Comparison of ENCODE assay signal across 23 cellular contexts in genomic region chr9:33349743-33350142, GRCh38. TPM values are rescaled to one million over a fixed set of nuclear protein-coding genes. Genes with fewer than 3 reads are reported as not detected.
DNase-seq lines count a peak whose midpoint lies in the region; ATAC-seq, FAIRE-seq and TF ChIP-seq lines count a peak whose summit lies in the region.
"Had no signal": no experiment of that assay in that cellular context is flagged by ENCODE, and none has a peak within 500 bp of the region (broad histone marks: within the 10 kb centered on the region; RNA-seq: fewer than 3 reads in every experiment).

No MANE protein-coding gene starts in this region.

- H2AFZ ChIP-seq in ACC112 (ENCODE audit: low read length, unreplicated experiment) = no peak overlapping the region

- CTCF ChIA-PET in naive thymus-derived CD4-positive, alpha-beta T cell (lab: Charles Lee) = interaction anchor here (0.6 to 1.3 kb wide), 2 partner anchors 24 to 34 kb away, joined by 4 read pairs; no protein-coding TSS in a partner anchor

- intact Hi-C loops in naive thymus-derived CD4-positive, alpha-beta T cell (cut with micrococcal nuclease) = no loop called here
- intact Hi-C loops in CD14-positive monocyte (cut with micrococcal nuclease) = no loop called here

- peaks cover 5% of the 10 kb centered on the region for H3K4me1 Mint-ChIP-seq in T-helper 17 cell
- H3K4me1 Mint-ChIP-seq in activated naive CD8-positive, alpha-beta T cell treated with anti-CD3 and anti-CD28 coated beads, Interleukin-2, amount 50 U/mL, for 24 hours = peaks cover 3% of the 10 kb centered on the region
- peaks cover 0 to 7% (median 3%) of the 10 kb centered on the region in 7 donors for H3K4me1 Mint-ChIP-seq in naive thymus-derived CD4-positive, alpha-beta T cell
- peaks cover 4% of the 10 kb centered on the region for H3K4me1 Mint-ChIP-seq in CD14-positive monocyte
- H3K4me1 Mint-ChIP-seq: memory B cell had no signal

- H3K27me3 Mint-ChIP-seq in T-helper 17 cell (no peaks in the 10 kb centered on the region), CD14-positive monocyte (ENCODE audit: low read depth in 3 of 3) (no peaks in the 10 kb centered on the region)
- no peaks in the 10 kb centered on the region for H3K27me3 Mint-ChIP-seq in activated naive CD8-positive, alpha-beta T cell treated with anti-CD3 and anti-CD28 coated beads, Interleukin-2, amount 50 U/mL, for 24 hours
- H3K27me3 Mint-ChIP-seq in naive thymus-derived CD4-positive, alpha-beta T cell = no peaks in the 10 kb centered on the region
- H3K27me3 Mint-ChIP-seq: activated CD4-positive, alpha-beta T cell treated with anti-CD3 and anti-CD28 coated beads, Interleukin-2, amount 10 ng/mL, durations not matched to agents 7 days and 5 days; memory B cell; natural killer cell treated with Interleukin-12 subunit alpha and Interleukin-12 subunit beta and Interleukin-15 and Interleukin-18, amount 100 ng/mL, for 72 hours; progenitor cell of endocrine pancreas had no signal

- H3K9me3 Mint-ChIP-seq in activated naive CD8-positive, alpha-beta T cell treated with anti-CD3 and anti-CD28 coated beads, Interleukin-2, amount 50 U/mL, for 24 hours = no peaks in the 10 kb centered on the region
- no peaks in the 10 kb centered on the region for H3K9me3 Mint-ChIP-seq in naive thymus-derived CD4-positive, alpha-beta T cell
- peaks cover 0 to 3% (median 0%) of the 10 kb centered on the region in 7 donors for H3K9me3 Mint-ChIP-seq in CD14-positive monocyte
- H3K9me3 Mint-ChIP-seq: activated CD4-positive, alpha-beta T cell treated with anti-CD3 and anti-CD28 coated beads, Interleukin-2, amount 10 ng/mL, durations not matched to agents 7 days and 5 days; memory B cell; natural killer cell treated with Interleukin-12 subunit alpha and Interleukin-12 subunit beta and Interleukin-15 and Interleukin-18, amount 100 ng/mL, for 72 hours had no signal

- H3K27me3 ChIP-seq in ACC112 (ENCODE audit: insufficient read depth, low read length) (no peaks in the 10 kb centered on the region), skeletal muscle tissue (ENCODE audit: control insufficient read depth in 3 of 3, insufficient read depth in 3 of 3, low read length in 3 of 3) (no peaks in the 10 kb centered on the region)
- no peaks in the 10 kb centered on the region for H3K27me3 ChIP-seq in naive thymus-derived CD4-positive, alpha-beta T cell (ENCODE audit: control insufficient read depth in 2 of 2, insufficient read depth in 2 of 2, low read length in 2 of 2)
- H3K27me3 ChIP-seq: colonic mucosa had no signal

- no peaks in the 10 kb centered on the region for H3K9me3 ChIP-seq in T-helper 17 cell (ENCODE audit: control insufficient read depth, low read length, poor library complexity, severe bottlenecking)
- H3K9me3 ChIP-seq in skeletal muscle tissue (ENCODE audit: control insufficient read depth in 3 of 3, low read length in 3 of 3) = no peaks in the 10 kb centered on the region
- H3K9me3 ChIP-seq in naive thymus-derived CD4-positive, alpha-beta T cell (ENCODE audit: control insufficient read depth in 2 of 3, low read length in 3 of 3) = no peaks in the 10 kb centered on the region
- H3K9me3 ChIP-seq: colonic mucosa, HAP-1 had no signal

- no peak for DNase-seq in T-helper 17 cell
- DNase-seq in fibroblast of the aortic adventitia (ENCODE audit: low read depth) = peak; percentile 14
- DNase-seq in activated naive CD8-positive, alpha-beta T cell treated with anti-CD3 and anti-CD28 coated beads, Interleukin-2, amount 50 U/mL, for 24 hours = no peak
- no peak for DNase-seq in frontal cortex (ENCODE audit: low spot score in 2 of 2)
- DNase-seq in naive thymus-derived CD4-positive, alpha-beta T cell = no peak
- no peak for DNase-seq in CD14-positive monocyte (ENCODE audit: low spot score)
- DNase-seq: activated CD4-positive, alpha-beta T cell treated with anti-CD3 and anti-CD28 coated beads, Interleukin-2, amount 10 ng/mL, durations not matched to agents 7 days and 5 days; activated CD8-positive, alpha-beta memory T cell treated with anti-CD3 and anti-CD28 coated beads, Interleukin-2, amount 50 U/mL, for 48 hours; aorta; colonic mucosa; COR-L47; glutamatergic neuron; MV-4-11; NCI-H1930; NCI-H446 treated with DMSO at 0.1 percent for 48 hours; NK-92 treated with Interleukin-12 subunit alpha and Interleukin-12 subunit beta, amount 100 ng/mL, for 24 hours; stimulated activated CD4-positive, alpha-beta T cell treated with anti-CD3 and anti-CD28 coated beads, Interleukin-12 subunit alpha, Interleukin-12 subunit beta, amount 100 ng/mL, for 4 hours had no signal

- no peak for FAIRE-seq in frontal cortex (lab: Jason Lieb, UNC)

- H3K9ac ChIP-seq in skeletal muscle tissue (ENCODE audit: low read depth in 1 of 3, low read length in 3 of 3) = no peak overlapping the region

- H3K79me2 ChIP-seq in ACC112 (ENCODE audit: control insufficient read depth, insufficient read depth, low read length, unreplicated experiment) = no peaks in the 10 kb centered on the region

- H3K36me3 ChIP-seq in ACC112 (ENCODE audit: insufficient read depth, low read length) (peaks cover 32% of the 10 kb centered on the region), skeletal muscle tissue (ENCODE audit: control insufficient read depth in 3 of 3, insufficient read depth in 3 of 3, low read length in 3 of 3) (peaks cover 30 to 62% (median 50%) of the 10 kb centered on the region in 3 donors)
- H3K36me3 ChIP-seq in naive thymus-derived CD4-positive, alpha-beta T cell (ENCODE audit: control insufficient read depth in 2 of 3, insufficient read depth in 3 of 3, low read length in 3 of 3) = peaks cover 8 to 56% (median 27%) of the 10 kb centered on the region in 3 experiments

- TF ChIP-seq CTCF in fibroblast of the aortic adventitia (IDR thresholded peaks at IDR 0.05; ENCODE audit: insufficient read depth, low read length) = no peak
- TF ChIP-seq CTCF in CD14-positive monocyte (IDR thresholded peaks at IDR 0.05) = no peak

- peak overlapping the region; percentile 32 for H3K27ac Mint-ChIP-seq in T-helper 17 cell
- H3K27ac Mint-ChIP-seq in activated naive CD8-positive, alpha-beta T cell treated with anti-CD3 and anti-CD28 coated beads, Interleukin-2, amount 50 U/mL, for 24 hours = no peak overlapping the region
- H3K27ac Mint-ChIP-seq in naive thymus-derived CD4-positive, alpha-beta T cell = peak overlapping the region in 1 of 9 donors; percentile 18
- peak overlapping the region in 1 of 7 donors; percentile 50 for H3K27ac Mint-ChIP-seq in CD14-positive monocyte
- H3K27ac Mint-ChIP-seq: activated CD4-positive, alpha-beta T cell treated with anti-CD3 and anti-CD28 coated beads, Interleukin-2, amount 10 ng/mL, durations not matched to agents 7 days and 5 days; natural killer cell treated with Interleukin-12 subunit alpha and Interleukin-12 subunit beta and Interleukin-15 and Interleukin-18, amount 100 ng/mL, for 72 hours had no signal

- H3K4me3 ChIP-seq in ACC112 (ENCODE audit: low read depth, low read length) (no peak overlapping the region), fibroblast of the aortic adventitia (ENCODE audit: low read depth, low read length) (no peak overlapping the region), skeletal muscle tissue (ENCODE audit: low read length in 3 of 3) (no peak overlapping the region)
- H3K4me3 ChIP-seq in naive thymus-derived CD4-positive, alpha-beta T cell (ENCODE audit: low read length) = no peak overlapping the region
- H3K4me3 ChIP-seq: colonic mucosa, HAP-1 had no signal

- no peak for ATAC-seq in T-helper 17 cell
- ATAC-seq in activated naive CD8-positive, alpha-beta T cell treated with anti-CD3 and anti-CD28 coated beads, Interleukin-2, amount 50 U/mL, for 24 hours = no peak
- ATAC-seq in naive thymus-derived CD4-positive, alpha-beta T cell = no peak
- ATAC-seq: natural killer cell treated with Interleukin-12 subunit alpha and Interleukin-12 subunit beta and Interleukin-15 and Interleukin-18, amount 100 ng/mL, for 72 hours had no signal

- H3K27ac ChIP-seq in ACC112 (ENCODE audit: low read depth, low read length) = peak overlapping the region; percentile 85
- H3K27ac ChIP-seq in skeletal muscle tissue (ENCODE audit: low read depth, low read length) = peak overlapping the region; percentile 12
- H3K27ac ChIP-seq in naive thymus-derived CD4-positive, alpha-beta T cell (ENCODE audit: low read depth, low read length) = no peak overlapping the region
- H3K27ac ChIP-seq: colonic mucosa had no signal

- H3K36me3 Mint-ChIP-seq in T-helper 17 cell (ENCODE audit: low read depth) (peaks cover 17% of the 10 kb centered on the region), CD14-positive monocyte (peaks cover 52 to 71% of the 10 kb centered on the region in 2 donors)
- H3K36me3 Mint-ChIP-seq in activated naive CD8-positive, alpha-beta T cell treated with anti-CD3 and anti-CD28 coated beads, Interleukin-2, amount 50 U/mL, for 24 hours (ENCODE audit: low read depth) = peaks cover 51% of the 10 kb centered on the region
- peaks cover 5 to 54% (median 39%) of the 10 kb centered on the region in 5 donors for H3K36me3 Mint-ChIP-seq in naive thymus-derived CD4-positive, alpha-beta T cell

- peaks cover 13% of the 10 kb centered on the region for H3K4me1 ChIP-seq in ACC112 (ENCODE audit: control insufficient read depth, insufficient read depth, low read length, unreplicated experiment)
- peaks cover 0 to 4% (median 3%) of the 10 kb centered on the region in 3 donors for H3K4me1 ChIP-seq in skeletal muscle tissue (ENCODE audit: control insufficient read depth in 3 of 3, insufficient read depth in 3 of 3, low read length in 3 of 3)
- H3K4me1 ChIP-seq in naive thymus-derived CD4-positive, alpha-beta T cell (ENCODE audit: control insufficient read depth in 2 of 2, insufficient read depth in 2 of 2, low read length in 2 of 2) = no peaks in the 10 kb centered on the region
- H3K4me1 ChIP-seq: colonic mucosa, HAP-1 had no signal

- H3K4me3 Mint-ChIP-seq in T-helper 17 cell (no peak overlapping the region), CD14-positive monocyte (no peak overlapping the region)
- no peak overlapping the region for H3K4me3 Mint-ChIP-seq in activated naive CD8-positive, alpha-beta T cell treated with anti-CD3 and anti-CD28 coated beads, Interleukin-2, amount 50 U/mL, for 24 hours
- H3K4me3 Mint-ChIP-seq in naive thymus-derived CD4-positive, alpha-beta T cell = no peak overlapping the region
- H3K4me3 Mint-ChIP-seq: activated CD4-positive, alpha-beta T cell treated with anti-CD3 and anti-CD28 coated beads, Interleukin-2, amount 10 ng/mL, durations not matched to agents 7 days and 5 days; memory B cell; natural killer cell treated with Interleukin-12 subunit alpha and Interleukin-12 subunit beta and Interleukin-15 and Interleukin-18, amount 100 ng/mL, for 72 hours had no signal

- POLR2A ChIA-PET in naive thymus-derived CD4-positive, alpha-beta T cell (lab: Charles Lee) = no interaction called here

RNA-seq across cellular contexts. Expression of gene AQP7, which starts 52.6 kb away (rescaled TPM):
- total RNA-seq in T-helper 17 cell (1 to 10 TPM in 1 of 2 donors, under 1 TPM in 1; 0.31 to 1.2 TPM), fibroblast of the aortic adventitia (ENCODE audit: low replicate concordance) (0.09 TPM in 1 of 2 replicates, not detected in the other), skeletal muscle tissue (6.3 TPM), frontal cortex (not detected)
- total RNA-seq in naive thymus-derived CD4-positive, alpha-beta T cell = 1 to 10 TPM in 3 of 5 experiments, under 1 TPM in 2; 0.32 to 1.9 (median 1.1) TPM
- under 1 TPM in 1 of 2 donors, not detected in 1; 0.53 TPM for polyA plus RNA-seq in naive thymus-derived CD4-positive, alpha-beta T cell
- polyA plus RNA-seq in CD14-positive monocyte = not detected
- total RNA-seq: natural killer cell treated with Interleukin-12 subunit alpha and Interleukin-12 subunit beta and Interleukin-15 and Interleukin-18, amount 100 ng/mL, for 72 hours had no signal

RNA-seq across cellular contexts. Expression of gene NFX1, which starts 59.4 kb away (rescaled TPM):
- total RNA-seq in T-helper 17 cell (10 to 100 TPM; 32.2 to 42.0 TPM), fibroblast of the aortic adventitia (ENCODE audit: low replicate concordance) (27.5 and 37.2 TPM in 2 replicates), skeletal muscle tissue (15.1 TPM), frontal cortex (20.0 TPM)
- 10 to 100 TPM; 39.8 to 65.4 (median 43.6) TPM for total RNA-seq in naive thymus-derived CD4-positive, alpha-beta T cell
- polyA plus RNA-seq in naive thymus-derived CD4-positive, alpha-beta T cell = 10 to 100 TPM; 30.1 to 49.3 TPM
- 1 to 10 TPM; 4.3 to 8.1 TPM for polyA plus RNA-seq in CD14-positive monocyte
